ENCODE assay signal across 11 cellular contexts in the genomic region with DNA sequence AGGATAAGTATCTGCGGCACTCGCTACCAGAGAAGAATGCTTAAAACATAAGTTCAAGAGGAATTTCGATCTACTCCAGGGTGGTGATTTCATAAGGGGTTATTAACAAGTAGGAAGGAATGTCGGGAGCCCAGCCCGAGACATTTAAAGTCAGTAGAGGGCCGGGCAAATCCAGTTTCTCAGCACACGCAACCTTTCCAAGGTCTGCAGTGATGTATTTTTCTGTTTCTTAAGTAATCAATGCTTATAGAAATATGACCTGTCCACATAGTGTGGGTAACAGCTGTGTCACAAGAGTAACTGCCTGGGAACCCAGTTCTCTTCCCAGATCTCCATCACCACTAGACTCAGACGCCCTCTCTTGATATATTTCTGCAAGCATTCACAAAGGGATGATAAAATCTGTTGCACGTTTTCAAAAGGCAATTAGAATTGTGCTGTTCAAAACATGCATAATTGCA.
DNase-seq lines count a peak whose midpoint lies in the region; ATAC-seq, FAIRE-seq and TF ChIP-seq lines count a peak whose summit lies in the region.
"Had no signal": no experiment of that assay in that cellular context is flagged by ENCODE, and none has a peak within 500 bp of the region (broad histone marks: within the 10 kb centered on the region; RNA-seq: fewer than 3 reads in every experiment).

No MANE protein-coding gene starts in this region.

- dilution Hi-C loops in keratinocyte (cut with MboI; ENCODE audit: extremely low pct_ligation_motif_present, low sequenced_read_pairs) = loop anchor here (5.0 kb wide), 1 partner anchor 42 kb away; no protein-coding TSS in a partner anchor

- H3K4me3 ChIP-seq in astrocyte of the cerebellum (ENCODE audit: low read depth, low read length) (no peak overlapping the region), keratinocyte (ENCODE audit: control insufficient read depth in 2 of 3, extremely low read depth in 1 of 3, insufficient read depth in 2 of 3, low read depth in 1 of 3, low read length in 3 of 3) (peak overlapping the region; percentile 18 to 37 (median 35)), thyroid gland (replicated peaks in 1 of 3) (no peak overlapping the region)

- intact Hi-C loops in thyroid gland (cut with DNase I) = no loop called here

- in situ Hi-C loops in astrocyte of the cerebellum (cut with HindIII; ENCODE audit: low sequenced_read_pairs) = no loop called here

- H3K4me1 Mint-ChIP-seq in T-cell = no peaks in the 10 kb centered on the region

- H3K4me2 ChIP-seq in keratinocyte (ENCODE audit: control insufficient read depth, extremely low read depth, insufficient read depth, low read depth, low read length) = peak overlapping the region; percentile 92

- H3K27me3 ChIP-seq in keratinocyte (ENCODE audit: control insufficient read depth, extremely low read depth, insufficient read depth, low read length) (no peaks in the 10 kb centered on the region), thyroid gland (no peaks in the 10 kb centered on the region)

- H3K36me3 Mint-ChIP-seq in T-cell = no peaks in the 10 kb centered on the region
- H3K36me3 Mint-ChIP-seq: natural killer cell treated with Interleukin-12 subunit alpha and Interleukin-12 subunit beta and Interleukin-15 and Interleukin-18, amount 100 ng/mL, for 72 hours had no signal

- H4K20me1 ChIP-seq in keratinocyte (ENCODE audit: control insufficient read depth, extremely low read depth, insufficient read depth, low read length) = no peaks in the 10 kb centered on the region

- no peak for TF ChIP-seq CTCF in astrocyte of the cerebellum (IDR thresholded peaks at IDR 0.05; ENCODE audit: low read depth, low read length, missing control alignments)
- TF ChIP-seq CTCF in keratinocyte (optimal IDR thresholded peaks at IDR 0.05 in 1 of 3, IDR thresholded peaks at IDR 0.05 in 1 of 3, conservative IDR thresholded peaks at IDR 0.05 in 1 of 3; ENCODE audit: extremely low read depth in 1 of 3, insufficient read depth in 2 of 3, low read length in 3 of 3) = peak in 1 of 3 experiments; percentile 21
- TF ChIP-seq CTCF in thyroid gland (IDR thresholded peaks at IDR 0.05) = no peak

- H3K27ac ChIP-seq in keratinocyte (ENCODE audit: control insufficient read depth, insufficient read depth, low read length) = peak overlapping the region; percentile 94
- peak overlapping the region in 1 of 3 donors; percentile 28 for H3K27ac ChIP-seq in thyroid gland
- H3K27ac ChIP-seq: VCaP had no signal

- peak overlapping the region; percentile 86 for H3K9ac ChIP-seq in keratinocyte (ENCODE audit: control insufficient read depth, extremely low read depth, insufficient read depth, low read length)

- no peaks in the 10 kb centered on the region for H3K79me2 ChIP-seq in keratinocyte (ENCODE audit: control insufficient read depth, insufficient read depth, low read length)

- DNase-seq in HPDE6-E6E7 (ENCODE audit: extremely low spot score) = peak; percentile 34
- DNase-seq in astrocyte of the cerebellum (ENCODE audit: low read depth) = peak; percentile 31
- peak; percentile 90 for DNase-seq in keratinocyte (ENCODE audit: low read depth, low spot score)
- DNase-seq in thyroid gland = peak; percentile 60 to 62
- DNase-seq in HK-2 (ENCODE audit: unreplicated experiment) = no peak
- no peak for DNase-seq in T-cell
- DNase-seq: stimulated activated naive CD8-positive, alpha-beta T cell treated with anti-CD3 and anti-CD28 coated beads, Interleukin-15, Interleukin-2, amounts not matched to agents 100 U/mL and 50 U/mL, for 24 hours had no signal

- H2AFZ ChIP-seq in keratinocyte (ENCODE audit: control insufficient read depth, low read length) = peak overlapping the region; percentile 50

- H3K27me3 Mint-ChIP-seq in T-cell = peaks cover 3 to 15% of the 10 kb centered on the region in 2 donors

- no peaks in the 10 kb centered on the region for H3K9me3 Mint-ChIP-seq in T-cell
- H3K9me3 Mint-ChIP-seq: natural killer cell treated with Interleukin-12 subunit alpha and Interleukin-12 subunit beta and Interleukin-15 and Interleukin-18, amount 100 ng/mL, for 72 hours had no signal

- no peaks in the 10 kb centered on the region for H3K36me3 ChIP-seq in keratinocyte (ENCODE audit: control insufficient read depth in 2 of 2, extremely low read depth in 1 of 2, insufficient read depth in 2 of 2, low read length in 2 of 2)
- H3K36me3 ChIP-seq in thyroid gland = no peaks in the 10 kb centered on the region

- CTCF ChIA-PET in T-cell (lab: Charles Lee) = interaction anchor here in 1 of 2 donors (0.6 kb wide), 1 partner anchor 190 kb away, joined by 3 read pairs; no protein-coding TSS in a partner anchor

- FAIRE-seq in keratinocyte (lab: Jason Lieb, UNC) = peak; percentile 81

- no peak for TF ChIP-seq POLR2A in thyroid gland (IDR thresholded peaks at IDR 0.05)

- H3K9me3 ChIP-seq in keratinocyte (ENCODE audit: control insufficient read depth, low read depth, low read length) = no peaks in the 10 kb centered on the region
- no peaks in the 10 kb centered on the region for H3K9me3 ChIP-seq in thyroid gland

- no peaks in the 10 kb centered on the region for H3K9me1 ChIP-seq in keratinocyte (ENCODE audit: control insufficient read depth, extremely low read depth, insufficient read depth, low read length)

- no peak overlapping the region for H3K4me3 Mint-ChIP-seq in T-cell
- H3K4me3 Mint-ChIP-seq: natural killer cell treated with Interleukin-12 subunit alpha and Interleukin-12 subunit beta and Interleukin-15 and Interleukin-18, amount 100 ng/mL, for 72 hours had no signal

- WGBS in thyroid gland, 2 donors = 22 to 39% methylated on average over 9 of the region's 9 CpGs

- no peak for ATAC-seq in GM19023 (IDR thresholded peaks at IDR 0.05; ENCODE audit: unreplicated experiment)
- ATAC-seq in T-cell (replicated peaks in 1 of 4) = no peak
- ATAC-seq in HG03520 (IDR thresholded peaks at IDR 0.05; ENCODE audit: unreplicated experiment) = no peak
- ATAC-seq: natural killer cell treated with Interleukin-12 subunit alpha and Interleukin-12 subunit beta and Interleukin-15 and Interleukin-18, amount 100 ng/mL, for 72 hours; stimulated activated naive CD8-positive, alpha-beta T cell treated with anti-CD3 and anti-CD28 coated beads, Interleukin-15, Interleukin-2, amounts not matched to agents 100 U/mL and 50 U/mL, for 24 hours had no signal

- H3K27ac Mint-ChIP-seq in T-cell = no peak overlapping the region
- H3K27ac Mint-ChIP-seq: natural killer cell treated with Interleukin-12 subunit alpha and Interleukin-12 subunit beta and Interleukin-15 and Interleukin-18, amount 100 ng/mL, for 72 hours had no signal

- POLR2A ChIA-PET in T-cell (lab: Charles Lee) = no interaction called here

- H3K4me1 ChIP-seq in keratinocyte (ENCODE audit: control insufficient read depth, extremely low read depth, insufficient read depth, low read length) = peaks cover 81% of the 10 kb centered on the region
- H3K4me1 ChIP-seq in thyroid gland = peaks cover 16 to 22% of the 10 kb centered on the region in 2 donors

Comparison
In these comparisons a context has a peak if more than half of its experiments do, and no peak if none do; other contexts are left out.
1. DNase-seq: peak in HPDE6-E6E7 (single experiment), astrocyte of the cerebellum (single experiment), keratinocyte (single experiment) and thyroid gland (2 of 2); none in HK-2 (single experiment) and T-cell (0 of 34).
2. H3K4me3 ChIP-seq: peak in keratinocyte (3 of 3); none in astrocyte of the cerebellum (single experiment) and thyroid gland (0 of 3).